In the genomic region with DNA sequence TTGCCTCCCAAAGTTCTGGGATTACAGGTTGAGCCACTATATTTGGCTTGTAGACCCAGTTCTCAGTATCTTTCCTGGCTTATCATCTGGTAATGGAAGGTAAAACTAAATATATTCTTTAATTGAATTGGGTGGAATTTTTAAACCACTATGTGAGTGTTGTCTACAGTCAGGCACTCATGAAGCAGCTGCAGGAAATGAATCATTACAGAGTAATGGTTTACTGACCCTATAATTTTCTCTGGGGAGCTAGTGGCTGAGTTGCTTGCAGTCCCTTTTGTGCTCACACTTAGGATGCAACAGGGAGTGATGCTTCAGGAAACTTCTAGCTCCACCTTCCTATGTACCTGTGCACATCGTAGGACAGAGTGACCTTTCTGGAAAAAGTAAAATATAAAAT, we compare ENCODE assay signal across 18 cellular contexts. TPM values are rescaled to one million over a fixed set of nuclear protein-coding genes. Genes with fewer than 3 reads are reported as not detected.
DNase-seq lines count a peak whose midpoint lies in the region; ATAC-seq, FAIRE-seq and TF ChIP-seq lines count a peak whose summit lies in the region.
"Had no signal": no experiment of that assay in that cellular context is flagged by ENCODE, and none has a peak within 500 bp of the region (broad histone marks: within the 10 kb centered on the region; RNA-seq: fewer than 3 reads in every experiment).

No MANE protein-coding gene starts in this region.

- no peak overlapping the region for H3K4me3 ChIP-seq in brain microvascular endothelial cell (ENCODE audit: low read depth, low read length)
- no peak overlapping the region for H3K4me3 ChIP-seq in osteoblast (ENCODE audit: insufficient read depth, low read length)
- no peak overlapping the region for H3K4me3 ChIP-seq in pancreas
- H3K4me3 ChIP-seq: coronary artery, lung, ovary had no signal

- TF ChIP-seq CTCF in brain microvascular endothelial cell (IDR thresholded peaks at IDR 0.05; ENCODE audit: low read depth, low read length, missing control alignments) (no peak), osteoblast (IDR thresholded peaks at IDR 0.05; ENCODE audit: extremely low read depth, low read depth, low read length) (no peak), pancreas (IDR thresholded peaks at IDR 0.05) (no peak)

- H3K9me3 ChIP-seq in osteoblast (ENCODE audit: low read depth, low read length) (no peaks in the 10 kb centered on the region), pancreas (no peaks in the 10 kb centered on the region)
- H3K9me3 ChIP-seq: ovary had no signal

- no peak overlapping the region for H2AFZ ChIP-seq in osteoblast (ENCODE audit: low read length)

- H3K27ac ChIP-seq in brain microvascular endothelial cell (peak overlapping the region; percentile 68), osteoblast (ENCODE audit: low read depth, low read length) (peak overlapping the region; percentile 47), pancreas (no peak overlapping the region)
- H3K27ac ChIP-seq: coronary artery, ovary had no signal

- no peaks in the 10 kb centered on the region for H4K20me1 ChIP-seq in osteoblast (ENCODE audit: insufficient read depth, low read length)

- WGBS in pancreas, 2 donors: 90 to 92% methylated on average over 1 of the region's 1 CpG

- H3K4me2 ChIP-seq in osteoblast (ENCODE audit: insufficient read depth, low read length): no peak overlapping the region

- intact Hi-C loops in pancreas (cut with DNase I): no loop called here

- H3K27me3 ChIP-seq in brain microvascular endothelial cell (replicated peaks) (no peaks in the 10 kb centered on the region), osteoblast (ENCODE audit: insufficient read depth, low read length) (no peaks in the 10 kb centered on the region), pancreas (no peaks in the 10 kb centered on the region)
- H3K27me3 ChIP-seq: ovary had no signal

- H3K36me3 ChIP-seq in brain microvascular endothelial cell (replicated peaks) (no peaks in the 10 kb centered on the region), osteoblast (ENCODE audit: insufficient read depth, low read length) (no peaks in the 10 kb centered on the region), pancreas (no peaks in the 10 kb centered on the region)
- H3K36me3 ChIP-seq: ovary had no signal

- in situ Hi-C loops in brain microvascular endothelial cell (cut with HindIII; ENCODE audit: low pct_ligation_motif_present, low sequenced_read_pairs): no loop called here

- ATAC-seq in HG02870 (IDR thresholded peaks at IDR 0.05; ENCODE audit: unreplicated experiment) (no peak), GM19452 (IDR thresholded peaks at IDR 0.05; ENCODE audit: unreplicated experiment) (no peak), pancreas (no peak), HG03571 (IDR thresholded peaks at IDR 0.05; ENCODE audit: unreplicated experiment) (no peak)
- ATAC-seq: HCT116; stimulated activated naive CD8-positive, alpha-beta T cell treated with anti-CD3 and anti-CD28 coated beads, Interleukin-15, Interleukin-2, amounts not matched to agents 100 U/mL and 50 U/mL, for 24 hours had no signal

- no peaks in the 10 kb centered on the region for H3K79me2 ChIP-seq in osteoblast (ENCODE audit: insufficient read depth, low read length)

- H3K4me1 ChIP-seq in osteoblast (ENCODE audit: insufficient read depth, low read length) (peaks cover 5% of the 10 kb centered on the region), pancreas (peaks cover 0 to 14% (median 13%) of the 10 kb centered on the region in 3 donors)

- FAIRE-seq in pancreas (lab: Jason Lieb, UNC): no peak
- FAIRE-seq: GM12891 had no signal

- DNase-seq in EH (ENCODE audit: low read depth): peak; percentile 55
- DNase-seq in NCI-H1436 (lab: John Stamatoyannopoulos, UW): peak; percentile 84
- DNase-seq in brain microvascular endothelial cell: peak; percentile 52
- DNase-seq in osteoblast (ENCODE audit: insufficient read length, low spot score, missing footprints): peak; percentile 49
- no peak for DNase-seq in pancreas
- DNase-seq: activated CD4-positive, alpha-beta T cell treated with anti-CD3 and anti-CD28 coated beads, Interleukin-2, amount 50 U/mL, for 1 hour; activated gamma-delta T cell; NCI-H82; ovary; stimulated activated CD4-positive, alpha-beta T cell treated with anti-CD3 and anti-CD28 coated beads, Interleukin-2, amount 100 ng/mL, for 24 hours; stimulated activated naive CD8-positive, alpha-beta T cell treated with anti-CD3 and anti-CD28 coated beads, Interleukin-15, Interleukin-2, amounts not matched to agents 100 U/mL and 50 U/mL, for 24 hours had no signal

RNA-seq across cellular contexts. Expression of a gene that starts 4.1 kb away (rescaled TPM):
- total RNA-seq in osteoblast (under 0.01 TPM in 1 of 2 replicates, not detected in the other), pancreas (1 to 10 TPM; 1.8 to 8.8 (median 7.4) TPM)
- 1 to 10 TPM; 2.7 to 3.1 TPM for polyA plus RNA-seq in pancreas
- polyA plus RNA-seq: ovary had no signal

Comparison
In these comparisons a context has a peak if more than half of its experiments do, and no peak if none do; other contexts are left out.
1. DNase-seq: peak in EH (single experiment), NCI-H1436 (single experiment), brain microvascular endothelial cell (single experiment) and osteoblast (single experiment); none in pancreas (0 of 6).
2. H3K27ac ChIP-seq: peak in brain microvascular endothelial cell (single experiment) and osteoblast (single experiment); none in pancreas (0 of 4).